In genomic region chr2:61214171-61214570, GRCh38 we compare ENCODE assay signal across 14 cellular contexts.
"Had no signal": no experiment of that assay in that cellular context is flagged by ENCODE, and none has a peak within 500 bp of the region (broad histone marks: within the 10 kb centered on the region; RNA-seq: fewer than 3 reads in every experiment).

No MANE protein-coding gene starts in this region.

- H3K4me3 Mint-ChIP-seq: activated naive CD8-positive, alpha-beta T cell treated with anti-CD3 and anti-CD28 coated beads for 36 hours; brain; central memory CD8-positive, alpha-beta T cell; T-cell; type B pancreatic cell had no signal

- ATAC-seq: foreskin keratinocyte, T-cell had no signal

- H3K9me3 Mint-ChIP-seq: activated naive CD8-positive, alpha-beta T cell treated with anti-CD3 and anti-CD28 coated beads for 36 hours; brain; central memory CD8-positive, alpha-beta T cell; T-cell; type B pancreatic cell had no signal

- H3K27ac ChIP-seq: foreskin keratinocyte, SK-N-MC had no signal

- H3K27me3 Mint-ChIP-seq: activated naive CD8-positive, alpha-beta T cell treated with anti-CD3 and anti-CD28 coated beads for 36 hours; brain; central memory CD8-positive, alpha-beta T cell; T-cell; type B pancreatic cell had no signal

- H3K4me1 Mint-ChIP-seq: brain; central memory CD8-positive, alpha-beta T cell; T-cell had no signal

- H3K27ac Mint-ChIP-seq: activated naive CD8-positive, alpha-beta T cell treated with anti-CD3 and anti-CD28 coated beads for 36 hours; brain; type B pancreatic cell had no signal

- DNase-seq: activated CD4-positive, alpha-beta T cell treated with anti-CD3 and anti-CD28 coated beads, Interleukin-2, amount 50 U/mL, for 4 hours; activated CD4-positive, CD25-positive, alpha-beta regulatory T cell treated with anti-CD3 and anti-CD28 coated beads, Interleukin-2, amount 50 U/mL, for 72 hours; activated effector memory CD4-positive, alpha-beta T cell treated with anti-CD3 and anti-CD28 coated beads, Interleukin-2, amount 50 U/mL, for 16 hours; activated naive CD8-positive, alpha-beta T cell treated with anti-CD3 and anti-CD28 coated beads for 36 hours; cortex of kidney; effector CD8-positive, alpha-beta T cell; foreskin keratinocyte; stimulated activated CD4-positive, alpha-beta T cell treated with anti-CD3 and anti-CD28 coated beads, Interleukin-2, amount 100 ng/mL, for 24 hours; T-cell; T-helper 9 cell had no signal
